9 cellular contexts compared by ENCODE assay signal in genomic region chr4:971670-972500, GRCh38. TPM values are rescaled to one million over a fixed set of nuclear protein-coding genes. Genes with fewer than 3 reads are reported as not detected.
DNase-seq lines count a peak whose midpoint lies in the region; ATAC-seq, FAIRE-seq and TF ChIP-seq lines count a peak whose summit lies in the region.
"Had no signal": no experiment of that assay in that cellular context is flagged by ENCODE, and none has a peak within 500 bp of the region (broad histone marks: within the 10 kb centered on the region; RNA-seq: fewer than 3 reads in every experiment).

No MANE protein-coding gene starts in this region.

- intact Hi-C loops in PC-3 (cut with micrococcal nuclease) (no loop called here), endothelial cell of umbilical vein (cut with micrococcal nuclease) (loop anchor here (2.0 kb wide), 1 partner anchor 15 kb away; the partner anchor contains the start of gene IDUA), ovary (cut with DNase I) (no loop called here)

- peaks cover 33% of the 10 kb centered on the region for H3K4me1 ChIP-seq in CD8-positive, alpha-beta memory T cell (ENCODE audit: insufficient read depth, low read length)
- H3K4me1 ChIP-seq in PC-3 (ENCODE audit: insufficient read depth, low read length), result peaks cover 18% of the 10 kb centered on the region
- H3K4me1 ChIP-seq in endothelial cell of umbilical vein (ENCODE audit: control insufficient read depth, extremely low read depth, insufficient read depth, low read length), result peaks cover 11% of the 10 kb centered on the region
- H3K4me1 ChIP-seq in ovary (ENCODE audit: insufficient read depth), result peaks cover 8% of the 10 kb centered on the region

- FAIRE-seq in endothelial cell of umbilical vein (lab: Jason Lieb, UNC), result no peak

- POLR2A ChIA-PET in CD8-positive, alpha-beta memory T cell (lab: Charles Lee), result interaction anchor here (0.7 kb wide), 1 partner anchor 40 kb away, joined by 4 read pairs; the partner anchor contains the start of genes GAK and TMEM175
- POLR2A ChIA-PET in PC-3 (lab: Charles Lee; ENCODE audit: unreplicated experiment), result no interaction called here
- POLR2A ChIA-PET in endothelial cell of umbilical vein (lab: Charles Lee), result no interaction called here
- POLR2A ChIA-PET in HEK293T (lab: Yijun Ruan, JAX), result interaction anchor here (2.7 kb wide), 1 partner anchor 40 kb away, joined by 7 read pairs; the partner anchor contains the start of genes GAK and TMEM175

- H3K9me2 ChIP-seq in PC-3 (replicated peaks; ENCODE audit: low read length), result no peaks in the 10 kb centered on the region

- BruUV-seq in PC-3 (replicated peaks; lab: Mats Ljungman, UMichigan) (TSS peak; percentile 31), endothelial cell of umbilical vein (replicated peaks; lab: Mats Ljungman, UMichigan) (no TSS peak)

- no peaks in the 10 kb centered on the region for H3K9me3 Mint-ChIP-seq in CD8-positive, alpha-beta memory T cell

- H3K4me1 Mint-ChIP-seq in CD8-positive, alpha-beta memory T cell, result peaks cover 16 to 27% (median 17%) of the 10 kb centered on the region in 3 donors

- H3K27ac ChIP-seq in CD8-positive, alpha-beta memory T cell (ENCODE audit: low read depth, low read length), result peak overlapping the region; percentile 57
- H3K27ac ChIP-seq in PC-3 (ENCODE audit: low read length) (no peak overlapping the region), endothelial cell of umbilical vein (ENCODE audit: insufficient read depth, low read depth, low read length) (no peak overlapping the region), ovary (no peak overlapping the region)

- H3K36me3 Mint-ChIP-seq in CD8-positive, alpha-beta memory T cell, result peaks cover 0 to 2% (median 0%) of the 10 kb centered on the region in 3 donors

- H3K4me3 ChIP-seq in CD8-positive, alpha-beta memory T cell (ENCODE audit: low read length), result peak overlapping the region; percentile 61
- H3K4me3 ChIP-seq in PC-3 (ENCODE audit: low read length) (peak overlapping the region; percentile 78), endothelial cell of umbilical vein (replicated peaks in 1 of 3; ENCODE audit: insufficient read depth in 1 of 3, low read depth in 1 of 3, low read length in 3 of 3) (peak overlapping the region in 1 of 3 experiments; percentile 95), ovary (peak overlapping the region; percentile 83)

- no peaks in the 10 kb centered on the region; the same call in 1 of the 2 replicates for H4K20me1 ChIP-seq in PC-3 (ENCODE audit: low read length)
- H4K20me1 ChIP-seq in endothelial cell of umbilical vein (replicated peaks; ENCODE audit: control insufficient read depth, extremely low read depth, insufficient read depth, low read length), result no peaks in the 10 kb centered on the region

- no peaks in the 10 kb centered on the region for H3F3A ChIP-seq in PC-3 (ENCODE audit: low read length, unreplicated experiment)

- H3K9me3 ChIP-seq in CD8-positive, alpha-beta memory T cell (ENCODE audit: low read length), result no peaks in the 10 kb centered on the region
- H3K9me3 ChIP-seq in PC-3 (ENCODE audit: low read length) (no peaks in the 10 kb centered on the region), endothelial cell of umbilical vein (replicated peaks; ENCODE audit: control insufficient read depth, insufficient read depth, low read length) (no peaks in the 10 kb centered on the region), ovary (no peaks in the 10 kb centered on the region)

- H3K9me1 ChIP-seq in endothelial cell of umbilical vein (replicated peaks; ENCODE audit: control insufficient read depth, extremely low read depth, insufficient read depth, low read length), result no peaks in the 10 kb centered on the region

- CTCF ChIA-PET in CD8-positive, alpha-beta memory T cell (lab: Charles Lee), result interaction anchor here (3.7 kb wide), 1 partner anchor 15 kb away, joined by 11 read pairs; the partner anchor contains the start of gene IDUA
- CTCF ChIA-PET in PC-3 (lab: Charles Lee) (no interaction called here), endothelial cell of umbilical vein (lab: Charles Lee) (interaction anchor here (1.0 kb wide), 1 partner anchor 15 kb away, joined by 5 read pairs; the partner anchor contains the start of gene IDUA), HEK293T (lab: Yijun Ruan, JAX) (interaction anchor here (0.6 kb wide), 1 partner anchor 131 kb away, joined by 3 read pairs; no protein-coding TSS in a partner anchor)

- dilution Hi-C loops in endothelial cell of umbilical vein (cut with MboI; ENCODE audit: extremely low pct_ligation_motif_present, low sequenced_read_pairs), result no loop called here

- 47 to 53% (median 53%) methylated on average over 16 to 24 of the region's 24 CpGs for WGBS in ovary, 3 donors

- TF ChIP-seq CTCF in PC-3 (conservative IDR thresholded peaks at IDR 0.05; ENCODE audit: low read depth, low read length) (no peak), endothelial cell of umbilical vein (IDR thresholded peaks at IDR 0.05; ENCODE audit: extremely low read depth in 1 of 2, insufficient read depth in 1 of 2, low read depth in 1 of 2, low read length in 2 of 2) (no peak), ovary (IDR thresholded peaks at IDR 0.05) (no peak)

- no peak for DNase-seq in CD8-positive, alpha-beta memory T cell
- DNase-seq in PC-3 (no peak), endothelial cell of umbilical vein (ENCODE audit: low read depth, low spot score) (no peak), ovary (no peak), ACHN (no peak), HEK293T (ENCODE audit: extremely low spot score) (no peak)
- no peak for DNase-seq in stimulated activated CD4-positive, alpha-beta T cell treated with anti-CD3 and anti-CD28 coated beads, Interleukin-2, amount 100 ng/mL, for 48 hours
- no peak for DNase-seq in stimulated activated naive CD4-positive, alpha-beta T cell (lab: John Stamatoyannopoulos, UW)
- DNase-seq: stimulated activated CD8-positive, alpha-beta memory T cell treated with anti-CD3 and anti-CD28 coated beads, Interleukin-4, amount 100 ng/mL, for 48 hours had no signal

- H2AFZ ChIP-seq in PC-3 (ENCODE audit: low read length), result no peak overlapping the region
- no peak overlapping the region for H2AFZ ChIP-seq in endothelial cell of umbilical vein (ENCODE audit: low read depth, low read length)

- H3K9ac ChIP-seq in PC-3 (ENCODE audit: low read length) (peak overlapping the region; percentile 53; the same call in 1 of the 2 replicates), endothelial cell of umbilical vein (replicated peaks; ENCODE audit: extremely low read depth, insufficient read depth, low read length) (no peak overlapping the region)

- in situ Hi-C loops in ACHN (cut with HindIII; ENCODE audit: low pct_ligation_motif_present, low pct_unique_long_range_greater_than_20kb, low sequenced_read_pairs), result no loop called here

- H3K4me2 ChIP-seq in PC-3 (ENCODE audit: low read length) (peak overlapping the region; percentile 91), endothelial cell of umbilical vein (ENCODE audit: insufficient read depth, low read length) (peak overlapping the region; percentile 85)

- TF ChIP-seq POLR2A in endothelial cell of umbilical vein (IDR thresholded peaks at IDR 0.05; ENCODE audit: low read depth, low read length) (no peak), ovary (IDR thresholded peaks at IDR 0.05) (no peak)

- TF ChIP-seq EP300 in ovary (IDR thresholded peaks at IDR 0.05), result no peak

- H3K27me3 Mint-ChIP-seq in CD8-positive, alpha-beta memory T cell, result no peaks in the 10 kb centered on the region

- H3K27ac Mint-ChIP-seq in CD8-positive, alpha-beta memory T cell, result peak overlapping the region in 7 of 8 donors; percentile 78 to 96 (median 95)

- peak overlapping the region; percentile 38 to 89 (median 79) for H3K4me3 Mint-ChIP-seq in CD8-positive, alpha-beta memory T cell

- no peaks in the 10 kb centered on the region for H3K36me3 ChIP-seq in CD8-positive, alpha-beta memory T cell (ENCODE audit: insufficient read depth, low read length)
- no peaks in the 10 kb centered on the region for H3K36me3 ChIP-seq in PC-3 (ENCODE audit: low read depth, low read length)
- peaks cover 0 to 1% of the 10 kb centered on the region in 2 experiments for H3K36me3 ChIP-seq in endothelial cell of umbilical vein (ENCODE audit: control insufficient read depth in 2 of 2, extremely low read depth in 1 of 2, insufficient read depth in 2 of 2, low read length in 2 of 2)
- H3K36me3 ChIP-seq in ovary, result no peaks in the 10 kb centered on the region

- peak; percentile 5 for ATAC-seq in PC-3

- H3K79me2 ChIP-seq in PC-3 (ENCODE audit: low read length) (peaks cover 7% of the 10 kb centered on the region; the same call in 1 of the 2 replicates), endothelial cell of umbilical vein (ENCODE audit: control insufficient read depth, insufficient read depth, low read length) (no peaks in the 10 kb centered on the region)

- H3K27me3 ChIP-seq in CD8-positive, alpha-beta memory T cell (ENCODE audit: insufficient read depth, low read length, poor library complexity, severe bottlenecking), result no peaks in the 10 kb centered on the region
- H3K27me3 ChIP-seq in PC-3 (ENCODE audit: low read length), result no peaks in the 10 kb centered on the region
- no peaks in the 10 kb centered on the region for H3K27me3 ChIP-seq in endothelial cell of umbilical vein (ENCODE audit: control insufficient read depth in 2 of 2, insufficient read depth in 2 of 2, low read length in 2 of 2)
- no peaks in the 10 kb centered on the region for H3K27me3 ChIP-seq in ovary

RNA-seq across cellular contexts. Expression of gene DGKQ, which starts 1.5 kb away (rescaled TPM):
- 10 to 100 TPM; 17.2 to 19.6 TPM for total RNA-seq in CD8-positive, alpha-beta memory T cell
- polyA plus RNA-seq in CD8-positive, alpha-beta memory T cell, result 26.2 TPM
- total RNA-seq in PC-3 (2014; rRNA removed) (14.2 and 23.5 TPM in 2 replicates), endothelial cell of umbilical vein (20.2 and 20.4 TPM in 2 replicates), ovary (10 to 100 TPM in 2 of 7 donors, 1 to 10 TPM in 5; 5.5 to 12.9 (median 7.0) TPM)
- polyA plus RNA-seq in endothelial cell of umbilical vein (15.8 and 18.3 TPM in 2 replicates), ovary (1 to 10 TPM in 1 of 2 donors, under 1 TPM in 1; 0.53 to 5.7 TPM)
- polyA plus RNA-seq in endothelial cell of umbilical vein (2011; cell fraction: cytosol; rRNA removed), result 7.2 and 12.3 TPM in 2 replicates
- 64.3 and 74.9 TPM in 2 replicates for polyA plus RNA-seq in endothelial cell of umbilical vein (2011; cell fraction: nucleus; rRNA removed)
- 9.3 and 13.6 TPM in 2 replicates for polyA plus RNA-seq in endothelial cell of umbilical vein (2012)
- polyA minus RNA-seq in endothelial cell of umbilical vein, result 8.7 and 12.7 TPM in 2 replicates
- 1.8 TPM for polyA minus RNA-seq in endothelial cell of umbilical vein (2011; cell fraction: cytosol; rRNA and poly(A)+ RNA removed)
- 12.3 and 21.8 TPM in 2 replicates for polyA minus RNA-seq in endothelial cell of umbilical vein (2011; cell fraction: nucleus; rRNA and poly(A)+ RNA removed)

RNA-seq across cellular contexts. Expression of gene IDUA, which starts 15.0 kb away (rescaled TPM):
- total RNA-seq in CD8-positive, alpha-beta memory T cell, result 10 to 100 TPM; 18.7 to 19.1 TPM
- polyA plus RNA-seq in CD8-positive, alpha-beta memory T cell, result 9.3 TPM
- 10.1 and 10.3 TPM in 2 replicates for total RNA-seq in PC-3 (2014; rRNA removed)
- 29.2 and 34.1 TPM in 2 replicates for total RNA-seq in endothelial cell of umbilical vein
- 19.1 and 23.6 TPM in 2 replicates for polyA plus RNA-seq in endothelial cell of umbilical vein
- polyA plus RNA-seq in endothelial cell of umbilical vein (2011; cell fraction: cytosol; rRNA removed), result 3.3 and 4.2 TPM in 2 replicates
- 73.4 and 129 TPM in 2 replicates for polyA plus RNA-seq in endothelial cell of umbilical vein (2011; cell fraction: nucleus; rRNA removed)
- 10.2 and 16.5 TPM in 2 replicates for polyA plus RNA-seq in endothelial cell of umbilical vein (2012)
- polyA minus RNA-seq in endothelial cell of umbilical vein, result 9.5 and 14.7 TPM in 2 replicates
- 1.6 TPM for polyA minus RNA-seq in endothelial cell of umbilical vein (2011; cell fraction: cytosol; rRNA and poly(A)+ RNA removed)
- polyA minus RNA-seq in endothelial cell of umbilical vein (2011; cell fraction: nucleus; rRNA and poly(A)+ RNA removed), result 10.7 and 32.5 TPM in 2 replicates
- 10 to 100 TPM; 13.9 to 49.1 (median 33.9) TPM for total RNA-seq in ovary
- polyA plus RNA-seq in ovary, result 10 to 100 TPM in 1 of 2 donors, 1 to 10 TPM in 1; 3.1 to 17.2 TPM

RNA-seq across cellular contexts. Expression of gene SLC26A1, which starts 21.3 kb away (rescaled TPM):
- total RNA-seq in CD8-positive, alpha-beta memory T cell, result not detected
- polyA plus RNA-seq in CD8-positive, alpha-beta memory T cell, result 1.1 TPM
- 0.52 TPM in 1 of 2 replicates, not detected in the other for total RNA-seq in PC-3 (2014; rRNA removed)
- total RNA-seq in endothelial cell of umbilical vein, result 0.32 TPM in 1 of 2 replicates, not detected in the other
- polyA plus RNA-seq in endothelial cell of umbilical vein, result 0.06 and 0.10 TPM in 2 replicates
- 0.07 TPM in 1 of 2 replicates, not detected in the other for polyA plus RNA-seq in endothelial cell of umbilical vein (2011; cell fraction: cytosol; rRNA removed)
- polyA plus RNA-seq in endothelial cell of umbilical vein (2011; cell fraction: nucleus; rRNA removed), result 0.14 TPM in 1 of 2 replicates, not detected in the other
- 1.00 and 1.9 TPM in 2 replicates for polyA plus RNA-seq in endothelial cell of umbilical vein (2012)
- not detected in 2 replicates for polyA minus RNA-seq in endothelial cell of umbilical vein
- polyA minus RNA-seq in endothelial cell of umbilical vein (2011; cell fraction: cytosol; rRNA and poly(A)+ RNA removed), result 0.41 TPM
- not detected in 2 replicates for polyA minus RNA-seq in endothelial cell of umbilical vein (2011; cell fraction: nucleus; rRNA and poly(A)+ RNA removed)
- total RNA-seq in ovary, result 1 to 10 TPM in 1 of 7 donors, under 1 TPM in 5, not detected in 1; 0.10 to 1.1 (median 0.21) TPM
- polyA plus RNA-seq in ovary, result under 1 TPM; 0.28 to 0.36 TPM

RNA-seq across cellular contexts. Expression of gene FGFRL1, which starts 39.5 kb away (rescaled TPM):
- 10 to 100 TPM; 12.3 to 14.5 TPM for total RNA-seq in CD8-positive, alpha-beta memory T cell
- polyA plus RNA-seq in CD8-positive, alpha-beta memory T cell, result 1.4 TPM
- 31.2 and 42.6 TPM in 2 replicates for total RNA-seq in PC-3 (2014; rRNA removed)
- 33.3 and 34.8 TPM in 2 replicates for total RNA-seq in endothelial cell of umbilical vein
- polyA plus RNA-seq in endothelial cell of umbilical vein, result 74.6 and 88.8 TPM in 2 replicates
- polyA plus RNA-seq in endothelial cell of umbilical vein (2011; cell fraction: cytosol; rRNA removed), result 73.5 and 75.3 TPM in 2 replicates
- 26.9 and 32.1 TPM in 2 replicates for polyA plus RNA-seq in endothelial cell of umbilical vein (2011; cell fraction: nucleus; rRNA removed)
- polyA plus RNA-seq in endothelial cell of umbilical vein (2012), result 35.4 and 45.4 TPM in 2 replicates
- polyA minus RNA-seq in endothelial cell of umbilical vein, result 115 and 131 TPM in 2 replicates
- 17.3 TPM for polyA minus RNA-seq in endothelial cell of umbilical vein (2011; cell fraction: cytosol; rRNA and poly(A)+ RNA removed)
- 19.3 and 20.6 TPM in 2 replicates for polyA minus RNA-seq in endothelial cell of umbilical vein (2011; cell fraction: nucleus; rRNA and poly(A)+ RNA removed)
- total RNA-seq in ovary, result 10 to 100 TPM; 23.4 to 59.1 (median 40.2) TPM
- 10 to 100 TPM; 29.5 to 29.6 TPM for polyA plus RNA-seq in ovary

RNA-seq across cellular contexts. Expression of gene TMEM175, which starts 39.6 kb away (rescaled TPM):
- total RNA-seq in CD8-positive, alpha-beta memory T cell, result 10 to 100 TPM; 17.6 to 21.5 TPM
- 16.9 TPM for polyA plus RNA-seq in CD8-positive, alpha-beta memory T cell
- total RNA-seq in PC-3 (2014; rRNA removed), result 18.5 and 25.1 TPM in 2 replicates
- total RNA-seq in endothelial cell of umbilical vein, result 16.5 and 21.9 TPM in 2 replicates
- polyA plus RNA-seq in endothelial cell of umbilical vein, result 80.1 and 83.0 TPM in 2 replicates
- 19.7 and 23.0 TPM in 2 replicates for polyA plus RNA-seq in endothelial cell of umbilical vein (2011; cell fraction: cytosol; rRNA removed)
- 121 and 134 TPM in 2 replicates for polyA plus RNA-seq in endothelial cell of umbilical vein (2011; cell fraction: nucleus; rRNA removed)
- polyA plus RNA-seq in endothelial cell of umbilical vein (2012), result 15.5 and 22.7 TPM in 2 replicates
- 38.9 and 41.1 TPM in 2 replicates for polyA minus RNA-seq in endothelial cell of umbilical vein
- polyA minus RNA-seq in endothelial cell of umbilical vein (2011; cell fraction: cytosol; rRNA and poly(A)+ RNA removed), result 3.5 TPM
- polyA minus RNA-seq in endothelial cell of umbilical vein (2011; cell fraction: nucleus; rRNA and poly(A)+ RNA removed), result 24.0 and 24.6 TPM in 2 replicates
- total RNA-seq in ovary, result 10 to 100 TPM; 10.6 to 28.4 (median 21.2) TPM
- polyA plus RNA-seq in ovary, result 10 to 100 TPM; 10.9 to 25.1 TPM

Comparison
In these comparisons a context has a peak if more than half of its experiments do, and no peak if none do; other contexts are left out.
1. POLR2A ChIA-PET loops: an anchor here in CD8-positive, alpha-beta memory T cell (0.7 kb wide) and HEK293T (2.7 kb wide); none called in PC-3 and endothelial cell of umbilical vein.